ENCODE assay signal across 2 cellular contexts in genomic region chr3:107063351-107063750, GRCh38.
TF ChIP-seq lines count a peak whose summit lies in the region.

No MANE protein-coding gene starts in this region.

TF ChIP-seq in SK-N-SH, 30 proteins besides CTCF, POLR2A, EP300 and RAD21 (continued from another document):
- TF ChIP-seq EZH2phosphoT487 (IDR thresholded peaks at IDR 0.05; ENCODE audit: borderline replicate concordance, low read depth) (no peak), RCOR1 (IDR thresholded peaks at IDR 0.05; ENCODE audit: low read length) (no peak), FOSL2 (IDR thresholded peaks at IDR 0.05; ENCODE audit: borderline replicate concordance, low read depth) (peak; percentile 43; the same call in 1 of the 2 replicates), PBX3 (IDR thresholded peaks at IDR 0.05) (peak; percentile 47)

TF ChIP-seq in SK-N-SH treated with all-trans-retinoic acid at 6 μM for 48 hours, 23 proteins besides CTCF, POLR2A, EP300 and RAD21 (continued from another document):
- TF ChIP-seq PATZ1 (CRISPR knock-in tag; IDR thresholded peaks at IDR 0.05; ENCODE audit: borderline replicate concordance) (no peak), ZNF565 (CRISPR knock-in tag; conservative IDR thresholded peaks at IDR 0.05; ENCODE audit: low read depth) (no peak), ISL1 (CRISPR knock-in tag; IDR thresholded peaks at IDR 0.05) (no peak)
